ENCODE assay signal across 1 cellular context in genomic region chr3:76685858-76686257, GRCh38.
TF ChIP-seq lines count a peak whose summit lies in the region.

No MANE protein-coding gene starts in this region.

TF ChIP-seq in WTC11, 78 proteins besides CTCF, POLR2A, EP300 and RAD21 (continued from another document):
- TF ChIP-seq PRDM15 (CRISPR knock-in tag; IDR thresholded peaks at IDR 0.05) (no peak), ZNF219 (CRISPR knock-in tag; IDR thresholded peaks at IDR 0.05; ENCODE audit: borderline replicate concordance) (no peak)
